Comparison of ENCODE assay signal across 16 cellular contexts in the genomic region with DNA sequence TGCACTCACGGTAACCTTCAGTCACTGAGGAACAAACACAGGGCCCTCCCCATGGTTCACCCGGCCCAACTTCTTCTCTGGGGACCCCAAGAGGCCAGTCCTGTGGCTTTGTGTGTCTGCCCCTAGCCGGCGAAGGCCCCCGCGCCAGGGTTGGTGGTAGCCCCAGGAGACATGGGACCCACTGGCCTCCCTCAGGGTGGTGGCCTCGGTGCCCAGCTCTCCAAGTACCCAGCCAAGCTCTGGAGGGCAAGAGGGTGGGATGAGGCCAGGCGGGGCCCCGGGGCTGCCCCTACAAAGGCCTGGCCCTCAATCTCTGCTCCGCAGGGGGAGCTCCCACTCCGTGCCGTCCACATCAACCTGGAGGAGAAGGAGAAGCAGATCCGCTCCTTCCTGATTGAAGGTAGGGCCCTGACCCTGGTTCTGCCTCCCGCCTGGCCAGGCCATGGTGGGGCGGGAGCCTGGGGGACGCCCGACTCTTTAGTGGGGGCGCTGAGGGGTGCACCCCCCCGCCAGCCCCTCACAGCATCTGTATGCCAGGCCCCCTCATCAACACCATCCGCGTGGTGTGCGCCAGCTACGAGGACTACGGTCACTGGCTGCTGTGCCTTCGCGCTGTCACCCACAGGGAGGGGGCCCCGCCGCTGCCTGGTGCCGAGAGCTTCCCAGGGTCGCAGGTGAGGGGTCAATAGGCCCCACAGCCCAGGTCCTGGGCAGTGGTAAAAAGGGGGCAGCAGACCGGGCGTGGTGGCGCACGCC. TPM values are rescaled to one million over a fixed set of nuclear protein-coding genes. Genes with fewer than 3 reads are reported as not detected.
A peak's percentile ranks its signal among the peaks of the same experiment; 100 is the strongest.
DNase-seq lines count a peak whose midpoint lies in the region; ATAC-seq, FAIRE-seq and TF ChIP-seq lines count a peak whose summit lies in the region.
"Had no signal": no experiment of that assay in that cellular context is flagged by ENCODE, and none has a peak within 500 bp of the region (broad histone marks: within the 10 kb centered on the region; RNA-seq: fewer than 3 reads in every experiment).

No MANE protein-coding gene starts in this region.

- H4K20me1 ChIP-seq in osteoblast (ENCODE audit: insufficient read depth, low read length), result no peaks in the 10 kb centered on the region

- no peaks in the 10 kb centered on the region for H3K79me2 ChIP-seq in osteoblast (ENCODE audit: insufficient read depth, low read length)

- WGBS in heart left ventricle, 4 donors, result 75 to 80% (median 77%) methylated on average over 20 to 34 of the region's 34 CpGs
- 80 to 84% methylated on average over 34 of the region's 34 CpGs for WGBS in esophagus, 2 donors

- no peaks in the 10 kb centered on the region for H3K9me3 ChIP-seq in heart left ventricle
- H3K9me3 ChIP-seq in esophagus (ENCODE audit: control insufficient read depth in 2 of 2, insufficient read depth in 1 of 2, low read depth in 1 of 2, low read length in 1 of 2), result no peaks in the 10 kb centered on the region
- no peaks in the 10 kb centered on the region for H3K9me3 ChIP-seq in osteoblast (ENCODE audit: low read depth, low read length)

- no peak for FAIRE-seq in H54 (lab: Jason Lieb, UNC)
- FAIRE-seq: GM12878, GM18507 had no signal

- peaks cover 0 to 46% (median 13%) of the 10 kb centered on the region in 12 donors for H3K4me1 ChIP-seq in heart left ventricle
- H3K4me1 ChIP-seq in esophagus (ENCODE audit: control insufficient read depth in 2 of 2, insufficient read depth in 2 of 2, low read length in 1 of 2), result peaks cover 0 to 38% of the 10 kb centered on the region in 2 donors
- no peaks in the 10 kb centered on the region for H3K4me1 ChIP-seq in osteoblast (ENCODE audit: insufficient read depth, low read length)

- intact Hi-C loops in heart left ventricle (cut with DNase I) (loop anchor here in 1 of 10 donors (10.0 kb wide), 1 partner anchor 523 kb away; no protein-coding TSS in a partner anchor), Right ventricle myocardium superior (cut with DNase I) (no loop called here)

- TF ChIP-seq CTCF in heart left ventricle (IDR thresholded peaks at IDR 0.05), result no peak
- no peak for TF ChIP-seq CTCF in osteoblast (IDR thresholded peaks at IDR 0.05; ENCODE audit: extremely low read depth, low read depth, low read length)

- no peak overlapping the region for H3K4me2 ChIP-seq in osteoblast (ENCODE audit: insufficient read depth, low read length)

- no peak overlapping the region for H3K27ac ChIP-seq in heart left ventricle
- peak overlapping the region; percentile 37 to 41 for H3K27ac ChIP-seq in esophagus (ENCODE audit: low read depth in 2 of 2, low read length in 1 of 2)
- H3K27ac ChIP-seq in osteoblast (ENCODE audit: low read depth, low read length), result no peak overlapping the region

- ATAC-seq in heart left ventricle, result peak in 3 of 4 donors; percentile 1 to 3 (median 2)
- ATAC-seq in Right ventricle myocardium superior (ENCODE audit: poor library complexity), result no peak
- ATAC-seq: GM12878, HCT116 had no signal

- H3K27me3 ChIP-seq in heart left ventricle (peaks cover 0 to 71% (median 46%) of the 10 kb centered on the region in 9 donors), esophagus (ENCODE audit: control insufficient read depth in 1 of 2, insufficient read depth in 2 of 2, low read length in 2 of 2) (no peaks in the 10 kb centered on the region), osteoblast (ENCODE audit: insufficient read depth, low read length) (no peaks in the 10 kb centered on the region)

- TF ChIP-seq POLR2A in heart left ventricle (IDR thresholded peaks at IDR 0.05), result no peak
- TF ChIP-seq POLR2A in H54 (IDR thresholded peaks at IDR 0.05; ENCODE audit: low read depth, low read length), result no peak

- H3K4me3 ChIP-seq in heart left ventricle (no peak overlapping the region), esophagus (ENCODE audit: low read depth in 1 of 2, low read length in 2 of 2) (no peak overlapping the region), osteoblast (ENCODE audit: insufficient read depth, low read length) (no peak overlapping the region)
- H3K4me3 ChIP-seq: GM12878 had no signal

- H3K36me3 ChIP-seq in heart left ventricle (no peaks in the 10 kb centered on the region), esophagus (ENCODE audit: control insufficient read depth in 2 of 2, insufficient read depth in 2 of 2, low read length in 1 of 2) (peaks cover 0 to 14% of the 10 kb centered on the region in 2 donors), osteoblast (ENCODE audit: insufficient read depth, low read length) (no peaks in the 10 kb centered on the region)

- DNase-seq in heart left ventricle, result peak in 4 of 5 donors; percentile 12 to 31 (median 20)
- no peak for DNase-seq in Right ventricle myocardium superior
- DNase-seq in osteoblast (ENCODE audit: insufficient read length, low spot score, missing footprints), result peak; percentile 69
- DNase-seq in H54 (ENCODE audit: insufficient read length, low spot score), result no peak
- DNase-seq in hippocampal formation (lab: John Stamatoyannopoulos, UW), result no peak
- DNase-seq in cerebellar nuclear complex (lab: John Stamatoyannopoulos, UW), result no peak
- DNase-seq: ACHN; C1 segment of cervical spinal cord; CD4-positive, alpha-beta memory T cell; DMS79 had no signal

- no peak overlapping the region for H2AFZ ChIP-seq in osteoblast (ENCODE audit: low read length)

RNA-seq across cellular contexts. Expression of gene PLEKHN1, which starts 5.6 kb away (rescaled TPM):
- under 1 TPM in 2 of 9 donors, not detected in 7; 0.37 to 0.63 TPM for total RNA-seq in heart left ventricle
- polyA plus RNA-seq in heart left ventricle, result under 1 TPM; 0.15 TPM
- not detected for total RNA-seq in Right ventricle myocardium superior
- polyA plus RNA-seq in esophagus, result 10 to 100 TPM; 35.6 to 74.7 TPM
- 0.36 and 0.88 TPM in 2 replicates for total RNA-seq in osteoblast

RNA-seq across cellular contexts. Expression of gene PERM1, which starts 10.0 kb away (rescaled TPM):
- total RNA-seq in heart left ventricle, result 100 to 1,000 TPM in 6 of 9 donors, 10 to 100 TPM in 3; 52.8 to 149 (median 104) TPM
- 100 to 1,000 TPM in 1 of 2 donors, 10 to 100 TPM in 1; 53.3 to 353 TPM for polyA plus RNA-seq in heart left ventricle
- 170 TPM for total RNA-seq in Right ventricle myocardium superior
- polyA plus RNA-seq in esophagus, result 1 to 10 TPM in 1 of 2 donors, under 1 TPM in 1; 0.47 to 3.4 TPM
- total RNA-seq in osteoblast, result not detected in 2 replicates
- total RNA-seq: A172; CD4-positive, alpha-beta memory T cell; GM12878 had no signal
- polyA plus RNA-seq: GM12878, IgD-negative memory B cell had no signal

RNA-seq across cellular contexts. Expression of gene KLHL17, which starts 11.5 kb away (rescaled TPM):
- total RNA-seq in heart left ventricle (1 to 10 TPM; 1.6 to 6.8 (median 4.7) TPM), Right ventricle myocardium superior (5.6 TPM), osteoblast (5.4 and 6.2 TPM in 2 replicates)
- polyA plus RNA-seq in heart left ventricle (1 to 10 TPM; 5.4 to 5.5 TPM), esophagus (10 to 100 TPM; 11.9 to 21.8 TPM)

RNA-seq across cellular contexts. Expression of gene NOC2L, which starts 12.9 kb away (rescaled TPM):
- total RNA-seq in heart left ventricle, result 10 to 100 TPM; 36.0 to 63.6 (median 43.3) TPM
- 10 to 100 TPM; 55.1 to 85.3 TPM for polyA plus RNA-seq in heart left ventricle
- 42.8 TPM for total RNA-seq in Right ventricle myocardium superior
- polyA plus RNA-seq in esophagus, result 10 to 100 TPM; 60.8 to 67.4 TPM
- 47.7 and 47.8 TPM in 2 replicates for total RNA-seq in osteoblast

RNA-seq across cellular contexts. Expression of gene HES4, which starts 28.0 kb away (rescaled TPM):
- 10 to 100 TPM; 26.8 to 98.1 (median 42.0) TPM for total RNA-seq in heart left ventricle
- 10 to 100 TPM; 25.7 to 29.2 TPM for polyA plus RNA-seq in heart left ventricle
- 27.4 TPM for total RNA-seq in Right ventricle myocardium superior
- polyA plus RNA-seq in esophagus, result 10 to 100 TPM; 15.1 to 20.2 TPM
- total RNA-seq in osteoblast, result 0.29 and 0.72 TPM in 2 replicates
- total RNA-seq: CD4-positive, alpha-beta memory T cell had no signal
- polyA plus RNA-seq: IgD-negative memory B cell had no signal

Comparison
In these comparisons a context has a peak if more than half of its experiments do, and no peak if none do; other contexts are left out.
1. DNase-seq: peak in heart left ventricle (4 of 5) and osteoblast (single experiment); none in Right ventricle myocardium superior (single experiment), H54 (single experiment), hippocampal formation (0 of 2) and cerebellar nuclear complex (0 of 2).
2. H3K27ac ChIP-seq: peak in esophagus (2 of 2); none in heart left ventricle (0 of 12) and osteoblast (single experiment).
3. RNA of gene PERM1, which starts 10.0 kb away (total RNA-seq): 170 TPM in Right ventricle myocardium superior (single experiment) and 52.8 to 149 TPM in heart left ventricle; not detected in osteoblast; every median in the first group is over 10 times any median in the second.